ENCODE assay signal across 12 cellular contexts in genomic region chr11:69683764-69684333, GRCh38. TPM values are rescaled to one million over a fixed set of nuclear protein-coding genes. Genes with fewer than 3 reads are reported as not detected.
DNase-seq lines count a peak whose midpoint lies in the region; ATAC-seq and TF ChIP-seq lines count a peak whose summit lies in the region.
"Had no signal": no experiment of that assay in that cellular context is flagged by ENCODE, and none has a peak within 500 bp of the region (broad histone marks: within the 10 kb centered on the region; RNA-seq: fewer than 3 reads in every experiment).

No MANE protein-coding gene starts in this region.

- H3K4me3 ChIP-seq in SJSA1 = no peak overlapping the region
- no peak overlapping the region for H3K4me3 ChIP-seq in aorta (ENCODE audit: low read length in 2 of 2)

- no peak overlapping the region for H3K27ac ChIP-seq in SJSA1
- H3K27ac ChIP-seq in foreskin keratinocyte = no peak overlapping the region
- no peak overlapping the region for H3K27ac ChIP-seq in aorta (ENCODE audit: low read depth in 1 of 2, low read length in 2 of 2)

- H3K9me3 ChIP-seq in SJSA1 (replicated peaks) = no peaks in the 10 kb centered on the region
- no peaks in the 10 kb centered on the region for H3K9me3 ChIP-seq in aorta (ENCODE audit: control insufficient read depth, low read length)

- 75 to 78% methylated on average over 9 of the region's 9 CpGs for WGBS in aorta, 2 donors

- peak; percentile 80 for TF ChIP-seq CTCF in foreskin keratinocyte (conservative IDR thresholded peaks at IDR 0.05)

- H3K4me1 ChIP-seq in SJSA1 (replicated peaks) = peaks cover 17% of the 10 kb centered on the region
- peaks cover 4% of the 10 kb centered on the region for H3K4me1 ChIP-seq in foreskin keratinocyte
- H3K4me1 ChIP-seq in aorta (ENCODE audit: control insufficient read depth in 1 of 2, insufficient read depth in 2 of 2, low read length in 2 of 2) = no peaks in the 10 kb centered on the region

- H3K27me3 ChIP-seq in SJSA1 (replicated peaks) = no peaks in the 10 kb centered on the region
- no peaks in the 10 kb centered on the region for H3K27me3 ChIP-seq in foreskin keratinocyte
- no peaks in the 10 kb centered on the region for H3K27me3 ChIP-seq in aorta (ENCODE audit: control insufficient read depth in 1 of 2, insufficient read depth in 2 of 2, low read length in 1 of 2)

- DNase-seq in cardiac septum (ENCODE audit: low spot score) (peak; percentile 63), left ventricle myocardium superior (no peak), SJSA1 (ENCODE audit: low read depth in 1 of 2, low spot score in 2 of 2) (peak; percentile 55 to 67), foreskin keratinocyte (no peak), aorta (peak in 1 of 2 donors; percentile 72)
- DNase-seq: activated CD4-positive, alpha-beta T cell treated with anti-CD3 and anti-CD28 coated beads for 48 hours; naive B cell; NCI-H1436 treated with DMSO at 0.1 percent for 48 hours had no signal

- intact Hi-C loops in cardiac septum (cut with DNase I) = loop anchor here (10.0 kb wide), 1 partner anchor 231 kb away; no protein-coding TSS in a partner anchor
- intact Hi-C loops in left ventricle myocardium superior (cut with micrococcal nuclease) = loop anchor here (10.0 kb wide), 1 partner anchor 511 kb away; no protein-coding TSS in a partner anchor
- intact Hi-C loops in aorta (cut with DNase I) = loop anchor here in 1 of 2 donors (2.0 kb wide), 1 partner anchor 513 kb away; no protein-coding TSS in a partner anchor

- ATAC-seq in left ventricle myocardium superior (no peak), foreskin keratinocyte (peak; percentile 56), aorta (ENCODE audit: low FRiP score) (peak; percentile 39), GM19023 (IDR thresholded peaks at IDR 0.05; ENCODE audit: unreplicated experiment) (no peak), HG02759 (IDR thresholded peaks at IDR 0.05; ENCODE audit: unreplicated experiment) (no peak), GM21723 (IDR thresholded peaks at IDR 0.05; ENCODE audit: unreplicated experiment) (no peak)

- H3K36me3 ChIP-seq in SJSA1 (no peaks in the 10 kb centered on the region), aorta (ENCODE audit: control insufficient read depth in 1 of 2, insufficient read depth in 2 of 2, low read length in 1 of 2) (no peaks in the 10 kb centered on the region)

RNA-seq across cellular contexts. Expression of gene LTO1, which starts 8.7 kb away (rescaled TPM):
- 11.8 TPM for total RNA-seq in cardiac septum
- 10.9 TPM for total RNA-seq in left ventricle myocardium superior
- 54.7 and 78.1 TPM in 2 replicates for total RNA-seq in SJSA1 (2014; rRNA removed; shearing (Covaris generic))
- total RNA-seq in foreskin keratinocyte = 13.5 and 15.7 TPM in 2 replicates
- polyA plus RNA-seq in foreskin keratinocyte = 14.9 and 15.0 TPM in 2 replicates
- total RNA-seq in aorta = 10 to 100 TPM; 20.7 to 34.5 TPM
- polyA plus RNA-seq in aorta = 10 to 100 TPM in 1 of 2 donors, 1 to 10 TPM in 1; 4.6 to 32.6 TPM

RNA-seq across cellular contexts. Expression of gene FGF19, which starts 20.0 kb away (rescaled TPM):
- total RNA-seq in cardiac septum (not detected), left ventricle myocardium superior (not detected), foreskin keratinocyte (0.04 and 0.17 TPM in 2 replicates), aorta (not detected)
- total RNA-seq in SJSA1 (2014; rRNA removed; shearing (Covaris generic)) = 3.0 and 10.3 TPM in 2 replicates
- polyA plus RNA-seq in foreskin keratinocyte (0.24 TPM in 1 of 2 replicates, not detected in the other), aorta (not detected)
- total RNA-seq: dermis microvascular lymphatic vessel endothelial cell had no signal

RNA-seq across cellular contexts. Expression of gene CCND1, which starts 42.9 kb away (rescaled TPM):
- total RNA-seq in cardiac septum (258 TPM), left ventricle myocardium superior (162 TPM), foreskin keratinocyte (109 and 138 TPM in 2 replicates), aorta (100 to 1,000 TPM in 1 of 2 donors, 10 to 100 TPM in 1; 77.6 to 102 TPM)
- 579 and 793 TPM in 2 replicates for total RNA-seq in SJSA1 (2014; rRNA removed; shearing (Covaris generic))
- polyA plus RNA-seq in foreskin keratinocyte (42.6 and 45.3 TPM in 2 replicates), aorta (10 to 100 TPM; 20.9 to 64.9 TPM)

Comparison
In these comparisons a context has a peak if more than half of its experiments do, and no peak if none do; other contexts are left out.
1. DNase-seq: peak in cardiac septum (single experiment) and SJSA1 (2 of 2); none in left ventricle myocardium superior (single experiment) and foreskin keratinocyte (0 of 2).
2. ATAC-seq: peak in foreskin keratinocyte (single experiment) and aorta (single experiment); none in left ventricle myocardium superior (single experiment), GM19023 (single experiment), HG02759 (single experiment) and GM21723 (single experiment).